ENCODE assay signal across 1 cellular context in the genomic region with DNA sequence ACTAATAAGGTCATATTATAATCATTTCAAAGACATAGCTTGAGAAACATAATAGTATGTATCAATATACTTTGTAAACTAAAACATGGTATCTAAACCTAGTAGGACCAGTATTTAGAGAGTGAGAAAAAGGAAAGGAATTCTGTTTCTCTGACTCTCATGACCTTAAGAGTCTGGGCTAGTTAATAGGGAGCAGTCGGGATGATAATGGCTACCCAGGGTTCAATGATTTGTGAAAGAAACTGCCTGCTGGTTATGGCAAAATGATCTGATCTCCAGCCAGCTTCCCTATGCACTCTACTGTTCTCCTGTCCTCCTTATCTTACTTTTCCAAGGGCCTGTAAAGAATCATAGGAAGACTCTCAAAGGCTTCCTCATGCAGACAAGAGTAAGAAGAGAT.
TF ChIP-seq lines count a peak whose summit lies in the region.

No MANE protein-coding gene starts in this region.

TF ChIP-seq in K562, 482 proteins besides CTCF, POLR2A, EP300 and RAD21 (continued from another document):
- TF ChIP-seq, protein P1, sequence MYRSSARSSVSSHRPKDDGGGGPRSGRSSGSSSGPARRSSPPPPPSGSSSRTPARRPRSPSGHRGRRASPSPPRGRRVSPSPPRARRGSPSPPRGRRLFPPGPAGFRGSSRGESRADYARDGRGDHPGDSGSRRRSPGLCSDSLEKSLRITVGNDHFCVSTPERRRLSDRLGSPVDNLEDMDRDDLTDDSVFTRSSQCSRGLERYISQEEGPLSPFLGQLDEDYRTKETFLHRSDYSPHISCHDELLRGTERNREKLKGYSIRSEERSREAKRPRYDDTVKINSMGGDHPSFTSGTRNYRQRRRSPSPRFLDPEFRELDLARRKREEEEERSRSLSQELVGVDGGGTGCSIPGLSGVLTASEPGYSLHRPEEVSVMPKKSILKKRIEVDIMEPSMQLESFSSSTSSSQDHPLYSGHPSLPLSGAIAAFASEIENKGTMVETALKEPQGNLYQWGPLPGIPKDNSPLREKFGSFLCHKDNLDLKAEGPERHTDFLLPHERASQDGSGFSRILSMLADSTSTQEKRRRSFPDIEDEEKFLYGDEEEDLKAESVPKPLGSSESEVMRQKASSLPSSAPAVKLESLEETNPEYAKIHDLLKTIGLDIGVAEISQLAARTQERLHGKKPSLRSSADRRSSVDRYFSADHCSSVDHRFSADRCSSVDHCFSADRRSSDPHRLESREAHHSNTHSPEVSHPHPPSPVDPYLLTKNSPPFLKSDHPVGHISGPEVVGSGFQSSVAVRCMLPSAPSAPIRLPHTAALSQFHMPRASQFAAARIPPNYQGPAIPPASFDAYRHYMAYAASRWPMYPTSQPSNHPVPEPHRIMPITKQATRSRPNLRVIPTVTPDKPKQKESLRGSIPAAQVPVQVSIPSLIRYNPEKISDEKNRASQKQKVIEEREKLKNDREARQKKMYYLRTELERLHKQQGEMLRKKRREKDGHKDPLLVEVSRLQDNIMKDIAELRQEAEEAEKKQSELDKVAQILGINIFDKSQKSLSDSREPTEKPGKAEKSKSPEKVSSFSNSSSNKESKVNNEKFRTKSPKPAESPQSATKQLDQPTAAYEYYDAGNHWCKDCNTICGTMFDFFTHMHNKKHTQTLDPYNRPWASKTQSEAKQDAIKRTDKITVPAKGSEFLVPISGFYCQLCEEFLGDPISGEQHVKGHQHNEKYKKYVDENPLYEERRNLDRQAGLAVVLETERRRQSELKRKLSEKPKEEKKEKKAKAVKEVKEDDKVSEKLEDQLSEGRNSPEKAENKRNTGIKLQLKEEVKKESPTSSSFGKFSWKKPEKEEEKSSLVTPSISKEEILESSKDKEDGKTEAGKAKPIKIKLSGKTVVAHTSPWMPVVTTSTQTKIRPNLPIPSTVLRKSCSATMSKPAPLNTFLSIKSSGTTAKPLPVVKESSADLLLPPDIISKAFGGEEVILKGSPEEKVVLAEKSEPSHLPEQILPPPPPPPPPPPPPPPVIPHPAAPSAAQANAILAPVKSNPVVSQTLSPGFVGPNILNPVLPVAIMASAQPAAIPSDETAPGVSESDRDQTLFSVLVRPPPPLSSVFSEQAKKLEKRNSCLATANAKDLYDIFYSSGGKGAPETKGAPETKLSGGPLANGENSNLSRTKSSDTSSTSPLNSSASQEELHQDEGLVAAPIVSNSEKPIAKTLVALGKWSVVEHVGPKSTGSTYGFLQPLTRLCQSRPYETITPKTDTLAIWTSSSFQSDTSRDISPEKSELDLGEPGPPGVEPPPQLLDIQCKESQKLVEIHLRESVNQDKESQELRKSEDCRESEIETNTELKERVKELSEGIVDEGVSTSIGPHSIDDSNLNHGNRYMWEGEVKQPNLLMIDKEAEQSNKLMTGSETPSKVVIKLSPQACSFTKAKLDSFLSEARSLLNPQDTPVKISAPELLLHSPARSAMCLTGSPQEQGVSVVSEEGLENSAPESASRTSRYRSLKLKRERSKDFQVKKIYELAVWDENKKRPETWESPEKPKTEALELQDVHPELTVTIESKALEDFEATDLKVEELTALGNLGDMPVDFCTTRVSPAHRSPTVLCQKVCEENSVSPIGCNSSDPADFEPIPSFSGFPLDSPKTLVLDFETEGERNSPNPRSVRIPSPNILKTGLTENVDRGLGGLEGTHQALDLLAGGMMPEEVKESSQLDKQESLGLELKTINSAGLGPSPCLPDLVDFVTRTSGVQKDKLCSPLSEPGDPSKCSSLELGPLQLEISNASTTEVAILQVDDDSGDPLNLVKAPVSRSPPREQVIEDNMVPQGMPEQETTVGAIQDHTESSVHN (IDR thresholded peaks at IDR 0.05; ENCODE audit: borderline replicate concordance in 1 of 2, low read depth in 1 of 2) = no peak
- TF ChIP-seq ZNF79 (CRISPR knock-in tag; IDR thresholded peaks at IDR 0.05; ENCODE audit: low read depth) = no peak
- no peak for TF ChIP-seq PHTF2 (CRISPR knock-in tag; IDR thresholded peaks at IDR 0.05)
- no peak for TF ChIP-seq ZNF3 (CRISPR knock-in tag; IDR thresholded peaks at IDR 0.05)
- no peak for TF ChIP-seq CBX8 (IDR thresholded peaks at IDR 0.05; ENCODE audit: borderline replicate concordance, extremely low read depth, low read depth, low read length, poor library complexity, severe bottlenecking)
- TF ChIP-seq HMBOX1 (IDR thresholded peaks at IDR 0.05) = no peak
- TF ChIP-seq ATF2 (CRISPR knock-in tag; IDR thresholded peaks at IDR 0.05) = no peak
- TF ChIP-seq ZNF143 (CRISPR knock-in tag; IDR thresholded peaks at IDR 0.05) = no peak
- no peak for TF ChIP-seq MTA1 (IDR thresholded peaks at IDR 0.05; ENCODE audit: borderline replicate concordance)
